In genomic region chr13:110868631-110869165, GRCh38 we compare ENCODE assay signal across 18 cellular contexts. TPM values are rescaled to one million over a fixed set of nuclear protein-coding genes. Genes with fewer than 3 reads are reported as not detected.
DNase-seq lines count a peak whose midpoint lies in the region; ATAC-seq and TF ChIP-seq lines count a peak whose summit lies in the region.
"Had no signal": no experiment of that assay in that cellular context is flagged by ENCODE, and none has a peak within 500 bp of the region (broad histone marks: within the 10 kb centered on the region; RNA-seq: fewer than 3 reads in every experiment).

No MANE protein-coding gene starts in this region.

- no peaks in the 10 kb centered on the region for H3K9me3 ChIP-seq in colonic mucosa
- H3K9me3 ChIP-seq in stomach smooth muscle (ENCODE audit: control insufficient read depth in 2 of 2, low read length in 2 of 2): no peaks in the 10 kb centered on the region
- no peaks in the 10 kb centered on the region for H3K9me3 ChIP-seq in HAP-1
- H3K9me3 ChIP-seq: thoracic aorta had no signal

- H3K9ac ChIP-seq in colonic mucosa (ENCODE audit: low read depth in 2 of 2, low read length in 2 of 2): no peak overlapping the region
- no peak overlapping the region for H3K9ac ChIP-seq in stomach smooth muscle (ENCODE audit: low read length in 2 of 2)

- in situ Hi-C loops in HAP-1 (cut with MboI; ENCODE audit: low sequenced_read_pairs): no loop called here

- intact Hi-C loops in colonic mucosa (cut with DNase I): no loop called here

- peak overlapping the region; percentile 99 for H3K27ac Mint-ChIP-seq in HFFc6

- H3K4me1 ChIP-seq in colonic mucosa (peaks cover 5% of the 10 kb centered on the region), stomach smooth muscle (ENCODE audit: control insufficient read depth, insufficient read depth, low read length) (peaks cover 37% of the 10 kb centered on the region), HAP-1 (no peaks in the 10 kb centered on the region)

- DNase-seq in HFFc6: no peak
- DNase-seq in colonic mucosa: no peak
- DNase-seq in myocyte (ENCODE audit: low read depth): peak; percentile 9
- no peak for DNase-seq in HAP-1 (ENCODE audit: low spot score in 2 of 2)
- DNase-seq in activated CD4-positive, alpha-beta T cell treated with anti-CD3 and anti-CD28 coated beads for 1 hour: no peak
- no peak for DNase-seq in T-helper 1 cell
- DNase-seq: activated CD4-positive, alpha-beta T cell treated with anti-CD3 and anti-CD28 coated beads, Interleukin-2, amount 50 U/mL, for 1 hour; activated CD8-positive, alpha-beta memory T cell treated with anti-CD3 and anti-CD28 coated beads, Interleukin-2, amount 50 U/mL, for 4 hours; activated effector memory CD4-positive, alpha-beta T cell treated with Interleukin-2 at 50 U/mL for 16 hours; caudate nucleus; DMS79 treated with DMSO at 0.1 percent for 48 hours; KBM-7; naive thymus-derived CD8-positive, alpha-beta T cell; NCI-H1930; NCI-H510A had no signal

- H3K4me3 Mint-ChIP-seq in HFFc6: peak overlapping the region; percentile 88; the same call in 1 of the 2 replicates

- ATAC-seq in GM18519 (IDR thresholded peaks at IDR 0.05; ENCODE audit: low FRiP score, unreplicated experiment): no peak
- ATAC-seq: naive thymus-derived CD8-positive, alpha-beta T cell had no signal

- H3K4me1 Mint-ChIP-seq in HFFc6 (ENCODE audit: low read depth): peaks cover 27% of the 10 kb centered on the region

- H3K4me3 ChIP-seq in colonic mucosa (no peak overlapping the region), stomach smooth muscle (ENCODE audit: low read length in 2 of 2) (no peak overlapping the region), HAP-1 (no peak overlapping the region)

- H3K27me3 ChIP-seq in colonic mucosa (no peaks in the 10 kb centered on the region), stomach smooth muscle (ENCODE audit: control insufficient read depth in 1 of 2, insufficient read depth in 2 of 2, low read length in 2 of 2) (no peaks in the 10 kb centered on the region), HAP-1 (ENCODE audit: low read depth) (no peaks in the 10 kb centered on the region)

- no peaks in the 10 kb centered on the region; the same call in 1 of the 2 replicates for H3K9me3 Mint-ChIP-seq in HFFc6
- H3K9me3 Mint-ChIP-seq: naive thymus-derived CD8-positive, alpha-beta T cell had no signal

- H3K27me3 Mint-ChIP-seq in HFFc6 (ENCODE audit: insufficient read depth): peaks cover 3% of the 10 kb centered on the region

- TF ChIP-seq CTCF in HFFc6 (IDR thresholded peaks at IDR 0.05) (no peak), colonic mucosa (IDR thresholded peaks at IDR 0.05) (no peak)

- H3K36me3 ChIP-seq in colonic mucosa: no peaks in the 10 kb centered on the region
- no peaks in the 10 kb centered on the region for H3K36me3 ChIP-seq in stomach smooth muscle (ENCODE audit: control insufficient read depth in 2 of 2, insufficient read depth in 2 of 2, low read length in 2 of 2)
- no peaks in the 10 kb centered on the region for H3K36me3 ChIP-seq in HAP-1 (replicated peaks)
- H3K36me3 ChIP-seq: thoracic aorta had no signal

- peak overlapping the region; percentile 65 for H3K27ac ChIP-seq in colonic mucosa
- H3K27ac ChIP-seq in stomach smooth muscle (ENCODE audit: low read length): peak overlapping the region; percentile 91

- H3K36me3 Mint-ChIP-seq in HFFc6 (ENCODE audit: low read depth): peaks cover 5% of the 10 kb centered on the region; the same call in 1 of the 2 replicates

RNA-seq across cellular contexts. Expression of gene ANKRD10, which starts 46.2 kb away (rescaled TPM):
- 10 to 100 TPM; 27.1 to 37.2 (median 33.5) TPM for total RNA-seq in HFFc6 (2021; fragmentation: NEBNext Ultra II Directional; extraction: Animal tissue kit (Norgen Biotek cat#: 25700))
- total RNA-seq in colonic mucosa (100 to 1,000 TPM in 1 of 2 donors, 10 to 100 TPM in 1; 94.9 to 123 TPM), myocyte (1,506 and 1,796 TPM in 2 replicates)
- polyA plus RNA-seq in myocyte (2012): 393 TPM

Comparison
In these comparisons a context has a peak if more than half of its experiments do, and no peak if none do; other contexts are left out.
1. RNA of gene ANKRD10, which starts 46.2 kb away (total RNA-seq): 1,506 to 1,796 TPM in myocyte; 94.9 to 123 TPM in colonic mucosa and 27.1 to 37.2 TPM in HFFc6; every median in the first group is over 10 times any median in the second.